ENCODE assay signal across 1 cellular context in genomic region chr9:124506931-124507879, GRCh38.
A peak's percentile ranks its signal among the peaks of the same experiment; 100 is the strongest.
TF ChIP-seq lines count a peak whose summit lies in the region.

NR5A1 (minus strand) TSS chr9:124507399; CDS start chr9:124503395, 4,004 bp downstream.

TF ChIP-seq in HepG2, 621 proteins besides CTCF, POLR2A, EP300 and RAD21 (continued from another document and continues in another):
- peak; percentile 38 for TF ChIP-seq ZBTB26 (CRISPR knock-in tag; IDR thresholded peaks at IDR 0.05; ENCODE audit: borderline replicate concordance)
- peak; percentile 19; the same call in 1 of the 2 replicates for TF ChIP-seq ZNF232 (CRISPR knock-in tag; IDR thresholded peaks at IDR 0.05; ENCODE audit: borderline replicate concordance)
- peak; percentile 13; the same call in 1 of the 2 replicates for TF ChIP-seq NCOA2 (CRISPR knock-in tag; IDR thresholded peaks at IDR 0.05)
- TF ChIP-seq ZFP37 (CRISPR knock-in tag; IDR thresholded peaks at IDR 0.05; ENCODE audit: borderline replicate concordance) = no peak
- TF ChIP-seq POLR2AphosphoS5 (IDR thresholded peaks at IDR 0.05; ENCODE audit: low read depth, low read length) = peak; percentile 68
- no peak; the same call in 1 of the 2 replicates for TF ChIP-seq RARA (CRISPR knock-in tag; IDR thresholded peaks at IDR 0.05)
- TF ChIP-seq SUZ12 (IDR thresholded peaks at IDR 0.05; ENCODE audit: low read depth, low read length) = no peak
- TF ChIP-seq FOXA3 (CRISPR knock-in tag; IDR thresholded peaks at IDR 0.05) = peak; percentile 13; the same call in 1 of the 2 replicates
- peak; percentile 49; the same call in 1 of the 2 replicates for TF ChIP-seq SALL2 (CRISPR knock-in tag; IDR thresholded peaks at IDR 0.05)
- TF ChIP-seq RBFOX2 (IDR thresholded peaks at IDR 0.05; ENCODE audit: low read depth, low read length) = peak; percentile 87
- TF ChIP-seq ZNF430 (CRISPR knock-in tag; IDR thresholded peaks at IDR 0.05) = peak; percentile 69
- TF ChIP-seq ZNF598 (CRISPR knock-in tag; IDR thresholded peaks at IDR 0.05; ENCODE audit: borderline replicate concordance) = peak; percentile 86; the same call in 1 of the 2 replicates
- TF ChIP-seq U2AF2 (IDR thresholded peaks at IDR 0.05; ENCODE audit: low read depth, low read length) = no peak
- TF ChIP-seq SP4 (CRISPR knock-in tag; IDR thresholded peaks at IDR 0.05) = 0 out of 2 replicates have a peak, but pooled peaks have one; percentile 59
- no peak for TF ChIP-seq HDAC6 (IDR thresholded peaks at IDR 0.05; ENCODE audit: low read depth, low read length)
- TF ChIP-seq ZFP90 (CRISPR knock-in tag; IDR thresholded peaks at IDR 0.05; ENCODE audit: borderline replicate concordance) = no peak
- TF ChIP-seq ZNF607 (CRISPR knock-in tag; IDR thresholded peaks at IDR 0.05; ENCODE audit: borderline replicate concordance) = 0 out of 2 replicates have a peak, but pooled peaks have one; percentile 47
- TF ChIP-seq ZNF576 (CRISPR knock-in tag; IDR thresholded peaks at IDR 0.05) = no peak
- TF ChIP-seq ZBTB2 (CRISPR knock-in tag; IDR thresholded peaks at IDR 0.05; ENCODE audit: low read depth) = 0 out of 2 replicates have a peak, but pooled peaks have one; percentile 32
- no peak; the same call in 1 of the 2 replicates for TF ChIP-seq DRAP1 (CRISPR knock-in tag; IDR thresholded peaks at IDR 0.05)
- no peak for TF ChIP-seq ZNF224 (CRISPR knock-in tag; IDR thresholded peaks at IDR 0.05)
- TF ChIP-seq ELF3 (CRISPR knock-in tag; IDR thresholded peaks at IDR 0.05) = peak; percentile 68; the same call in 1 of the 2 replicates
- peak; percentile 25; the same call in 1 of the 2 replicates for TF ChIP-seq ZNF260 (CRISPR knock-in tag; IDR thresholded peaks at IDR 0.05; ENCODE audit: borderline replicate concordance, low read depth)
- no peak for TF ChIP-seq SATB2 (CRISPR knock-in tag; IDR thresholded peaks at IDR 0.05)
- TF ChIP-seq PLSCR1 (CRISPR knock-in tag; IDR thresholded peaks at IDR 0.05; ENCODE audit: borderline replicate concordance) = no peak
- peak; percentile 82 for TF ChIP-seq ZBTB20 (CRISPR knock-in tag; IDR thresholded peaks at IDR 0.05; ENCODE audit: borderline replicate concordance, low read depth)
- TF ChIP-seq, protein P1, sequence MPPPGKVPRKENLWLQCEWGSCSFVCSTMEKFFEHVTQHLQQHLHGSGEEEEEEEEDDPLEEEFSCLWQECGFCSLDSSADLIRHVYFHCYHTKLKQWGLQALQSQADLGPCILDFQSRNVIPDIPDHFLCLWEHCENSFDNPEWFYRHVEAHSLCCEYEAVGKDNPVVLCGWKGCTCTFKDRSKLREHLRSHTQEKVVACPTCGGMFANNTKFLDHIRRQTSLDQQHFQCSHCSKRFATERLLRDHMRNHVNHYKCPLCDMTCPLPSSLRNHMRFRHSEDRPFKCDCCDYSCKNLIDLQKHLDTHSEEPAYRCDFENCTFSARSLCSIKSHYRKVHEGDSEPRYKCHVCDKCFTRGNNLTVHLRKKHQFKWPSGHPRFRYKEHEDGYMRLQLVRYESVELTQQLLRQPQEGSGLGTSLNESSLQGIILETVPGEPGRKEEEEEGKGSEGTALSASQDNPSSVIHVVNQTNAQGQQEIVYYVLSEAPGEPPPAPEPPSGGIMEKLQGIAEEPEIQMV (CRISPR knock-in tag; IDR thresholded peaks at IDR 0.05; ENCODE audit: low read depth) = peak; percentile 54; the same call in 1 of the 2 replicates
- TF ChIP-seq SAFB2 (CRISPR knock-in tag; IDR thresholded peaks at IDR 0.05; ENCODE audit: borderline replicate concordance, low read depth) = no peak
- TF ChIP-seq, protein P2, sequence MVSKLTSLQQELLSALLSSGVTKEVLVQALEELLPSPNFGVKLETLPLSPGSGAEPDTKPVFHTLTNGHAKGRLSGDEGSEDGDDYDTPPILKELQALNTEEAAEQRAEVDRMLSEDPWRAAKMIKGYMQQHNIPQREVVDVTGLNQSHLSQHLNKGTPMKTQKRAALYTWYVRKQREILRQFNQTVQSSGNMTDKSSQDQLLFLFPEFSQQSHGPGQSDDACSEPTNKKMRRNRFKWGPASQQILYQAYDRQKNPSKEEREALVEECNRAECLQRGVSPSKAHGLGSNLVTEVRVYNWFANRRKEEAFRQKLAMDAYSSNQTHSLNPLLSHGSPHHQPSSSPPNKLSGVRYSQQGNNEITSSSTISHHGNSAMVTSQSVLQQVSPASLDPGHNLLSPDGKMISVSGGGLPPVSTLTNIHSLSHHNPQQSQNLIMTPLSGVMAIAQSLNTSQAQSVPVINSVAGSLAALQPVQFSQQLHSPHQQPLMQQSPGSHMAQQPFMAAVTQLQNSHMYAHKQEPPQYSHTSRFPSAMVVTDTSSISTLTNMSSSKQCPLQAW (CRISPR knock-in tag; IDR thresholded peaks at IDR 0.05) = no peak
- peak; percentile 35; the same call in 1 of the 2 replicates for TF ChIP-seq TBX3 (IDR thresholded peaks at IDR 0.05; ENCODE audit: borderline replicate concordance)
- TF ChIP-seq ZFP36 (IDR thresholded peaks at IDR 0.05; ENCODE audit: borderline replicate concordance, low read depth, low read length, partially characterized antibody) = no peak
- 0 out of 2 replicates have a peak, but pooled peaks have one; percentile 30 for TF ChIP-seq YEATS2 (CRISPR knock-in tag; IDR thresholded peaks at IDR 0.05; ENCODE audit: borderline replicate concordance)
- no peak for TF ChIP-seq ZSCAN12 (CRISPR knock-in tag; IDR thresholded peaks at IDR 0.05)
- no peak for TF ChIP-seq KDM4B (CRISPR knock-in tag; IDR thresholded peaks at IDR 0.05)
- peak; percentile 44; the same call in 1 of the 2 replicates for TF ChIP-seq ZNF333 (CRISPR knock-in tag; IDR thresholded peaks at IDR 0.05; ENCODE audit: borderline replicate concordance)
- no peak for TF ChIP-seq HNF4A (CRISPR knock-in tag; IDR thresholded peaks at IDR 0.05)
- TF ChIP-seq ZNF138 (CRISPR knock-in tag; IDR thresholded peaks at IDR 0.05; ENCODE audit: low read depth) = peak; percentile 13; the same call in 1 of the 2 replicates
- no peak for TF ChIP-seq MEIS1 (CRISPR knock-in tag; IDR thresholded peaks at IDR 0.05; ENCODE audit: borderline replicate concordance)
- TF ChIP-seq SP5 (CRISPR knock-in tag; IDR thresholded peaks at IDR 0.05; ENCODE audit: borderline replicate concordance, low read depth) = peak; percentile 41; the same call in 1 of the 2 replicates
- no peak for TF ChIP-seq ZNF672 (CRISPR knock-in tag; IDR thresholded peaks at IDR 0.05)
- TF ChIP-seq, protein P3, sequence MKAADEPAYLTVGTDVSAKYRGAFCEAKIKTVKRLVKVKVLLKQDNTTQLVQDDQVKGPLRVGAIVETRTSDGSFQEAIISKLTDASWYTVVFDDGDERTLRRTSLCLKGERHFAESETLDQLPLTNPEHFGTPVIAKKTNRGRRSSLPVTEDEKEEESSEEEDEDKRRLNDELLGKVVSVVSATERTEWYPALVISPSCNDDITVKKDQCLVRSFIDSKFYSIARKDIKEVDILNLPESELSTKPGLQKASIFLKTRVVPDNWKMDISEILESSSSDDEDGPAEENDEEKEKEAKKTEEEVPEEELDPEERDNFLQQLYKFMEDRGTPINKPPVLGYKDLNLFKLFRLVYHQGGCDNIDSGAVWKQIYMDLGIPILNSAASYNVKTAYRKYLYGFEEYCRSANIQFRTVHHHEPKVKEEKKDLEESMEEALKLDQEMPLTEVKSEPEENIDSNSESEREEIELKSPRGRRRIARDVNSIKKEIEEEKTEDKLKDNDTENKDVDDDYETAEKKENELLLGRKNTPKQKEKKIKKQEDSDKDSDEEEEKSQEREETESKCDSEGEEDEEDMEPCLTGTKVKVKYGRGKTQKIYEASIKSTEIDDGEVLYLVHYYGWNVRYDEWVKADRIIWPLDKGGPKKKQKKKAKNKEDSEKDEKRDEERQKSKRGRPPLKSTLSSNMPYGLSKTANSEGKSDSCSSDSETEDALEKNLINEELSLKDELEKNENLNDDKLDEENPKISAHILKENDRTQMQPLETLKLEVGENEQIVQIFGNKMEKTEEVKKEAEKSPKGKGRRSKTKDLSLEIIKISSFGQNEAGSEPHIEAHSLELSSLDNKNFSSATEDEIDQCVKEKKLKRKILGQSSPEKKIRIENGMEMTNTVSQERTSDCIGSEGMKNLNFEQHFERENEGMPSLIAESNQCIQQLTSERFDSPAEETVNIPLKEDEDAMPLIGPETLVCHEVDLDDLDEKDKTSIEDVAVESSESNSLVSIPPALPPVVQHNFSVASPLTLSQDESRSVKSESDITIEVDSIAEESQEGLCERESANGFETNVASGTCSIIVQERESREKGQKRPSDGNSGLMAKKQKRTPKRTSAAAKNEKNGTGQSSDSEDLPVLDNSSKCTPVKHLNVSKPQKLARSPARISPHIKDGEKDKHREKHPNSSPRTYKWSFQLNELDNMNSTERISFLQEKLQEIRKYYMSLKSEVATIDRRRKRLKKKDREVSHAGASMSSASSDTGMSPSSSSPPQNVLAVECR (CRISPR knock-in tag; IDR thresholded peaks at IDR 0.05; ENCODE audit: borderline replicate concordance) = peak; percentile 70; the same call in 1 of the 2 replicates
- no peak for TF ChIP-seq ATM (IDR thresholded peaks at IDR 0.05; ENCODE audit: borderline replicate concordance)
- no peak for TF ChIP-seq ZNF503 (CRISPR knock-in tag; IDR thresholded peaks at IDR 0.05)
- TF ChIP-seq SRSF9 (IDR thresholded peaks at IDR 0.05; ENCODE audit: borderline replicate concordance, insufficient read depth, low read depth, low read length, poor library complexity, severe bottlenecking) = no peak
- TF ChIP-seq ONECUT2 (CRISPR knock-in tag; IDR thresholded peaks at IDR 0.05) = no peak
- TF ChIP-seq ZNF703 (CRISPR knock-in tag; IDR thresholded peaks at IDR 0.05; ENCODE audit: borderline replicate concordance) = no peak
- TF ChIP-seq TMF1 (CRISPR knock-in tag; IDR thresholded peaks at IDR 0.05; ENCODE audit: low read depth) = no peak
- TF ChIP-seq AGO2 (optimal IDR thresholded peaks at IDR 0.05; ENCODE audit: low read depth, low read length) = peak; percentile 12
- no peak for TF ChIP-seq KDM1A (CRISPR knock-in tag; IDR thresholded peaks at IDR 0.05)
- TF ChIP-seq ZBTB8A (CRISPR knock-in tag; IDR thresholded peaks at IDR 0.05; ENCODE audit: borderline replicate concordance, low read depth) = no peak
- TF ChIP-seq, protein P4, sequence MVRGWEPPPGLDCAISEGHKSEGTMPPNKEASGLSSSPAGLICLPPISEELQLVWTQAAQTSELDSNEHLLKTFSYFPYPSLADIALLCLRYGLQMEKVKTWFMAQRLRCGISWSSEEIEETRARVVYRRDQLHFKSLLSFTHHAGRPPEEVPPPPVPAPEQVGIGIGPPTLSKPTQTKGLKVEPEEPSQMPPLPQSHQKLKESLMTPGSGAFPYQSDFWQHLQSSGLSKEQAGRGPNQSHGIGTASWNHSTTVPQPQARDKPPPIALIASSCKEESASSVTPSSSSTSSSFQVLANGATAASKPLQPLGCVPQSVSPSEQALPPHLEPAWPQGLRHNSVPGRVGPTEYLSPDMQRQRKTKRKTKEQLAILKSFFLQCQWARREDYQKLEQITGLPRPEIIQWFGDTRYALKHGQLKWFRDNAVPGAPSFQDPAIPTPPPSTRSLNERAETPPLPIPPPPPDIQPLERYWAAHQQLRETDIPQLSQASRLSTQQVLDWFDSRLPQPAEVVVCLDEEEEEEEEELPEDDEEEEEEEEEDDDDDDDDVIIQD (CRISPR knock-in tag; IDR thresholded peaks at IDR 0.05; ENCODE audit: low read depth) = no peak; the same call in 1 of the 2 replicates
